In genomic region chr21:42063206-42063577, GRCh38 we compare ENCODE assay signal across 9 cellular contexts. TPM values are rescaled to one million over a fixed set of nuclear protein-coding genes. Genes with fewer than 3 reads are reported as not detected.
DNase-seq lines count a peak whose midpoint lies in the region; ATAC-seq, FAIRE-seq and TF ChIP-seq lines count a peak whose summit lies in the region.
"Had no signal": no experiment of that assay in that cellular context is flagged by ENCODE, and none has a peak within 500 bp of the region (broad histone marks: within the 10 kb centered on the region; RNA-seq: fewer than 3 reads in every experiment).

No MANE protein-coding gene starts in this region.

- no peaks in the 10 kb centered on the region for H3K36me3 ChIP-seq in naive thymus-derived CD4-positive, alpha-beta T cell (ENCODE audit: control insufficient read depth in 2 of 3, insufficient read depth in 3 of 3, low read length in 3 of 3)

- TF ChIP-seq CTCF in GM10266 (IDR thresholded peaks at IDR 0.05; ENCODE audit: control insufficient read depth, insufficient read depth, low read depth, missing control alignments), result no peak
- TF ChIP-seq CTCF in activated B cell treated with CpG ODN at 0.5 μM for 24 hours (IDR thresholded peaks at IDR 0.05), result no peak

- H3K36me3 Mint-ChIP-seq in activated B cell treated with CpG ODN at 0.5 μM for 24 hours (ENCODE audit: low read depth), result no peaks in the 10 kb centered on the region
- H3K36me3 Mint-ChIP-seq in naive thymus-derived CD4-positive, alpha-beta T cell, result peaks cover 0 to 4% (median 0%) of the 10 kb centered on the region in 5 donors

- peak overlapping the region; percentile 85 for H3K27ac ChIP-seq in naive thymus-derived CD4-positive, alpha-beta T cell (ENCODE audit: low read depth, low read length)

- peak; percentile 8 for ATAC-seq in activated B cell treated with CpG ODN at 0.5 μM for 24 hours (ENCODE audit: low read depth)
- ATAC-seq in naive thymus-derived CD4-positive, alpha-beta T cell, result no peak
- ATAC-seq in GM18858 (IDR thresholded peaks at IDR 0.05; ENCODE audit: unreplicated experiment), result no peak
- no peak for ATAC-seq in HG03039 (IDR thresholded peaks at IDR 0.05; ENCODE audit: unreplicated experiment)

- no peaks in the 10 kb centered on the region for H3K9me3 ChIP-seq in naive thymus-derived CD4-positive, alpha-beta T cell (ENCODE audit: control insufficient read depth in 2 of 3, low read length in 3 of 3)

- no peak for FAIRE-seq in HTR-8/SVneo (lab: Jason Lieb, UNC)

- H3K4me3 Mint-ChIP-seq in activated B cell treated with CpG ODN at 0.5 μM for 24 hours, result peak overlapping the region; percentile 77
- H3K4me3 Mint-ChIP-seq in naive thymus-derived CD4-positive, alpha-beta T cell, result peak overlapping the region; percentile 85 to 95 (median 92)

- CTCF ChIA-PET in activated B cell treated with CpG ODN at 0.5 μM for 24 hours (lab: Charles Lee), result interaction anchor here (1.3 to 2.0 kb wide), 3 partner anchors 45 to 247 kb away, joined by 4 to 6 read pairs (median 4); partner anchors contain the start of gene PRDM15
- CTCF ChIA-PET in naive thymus-derived CD4-positive, alpha-beta T cell (lab: Charles Lee), result interaction anchor here (1.2 to 3.7 kb wide), 4 partner anchors 45 to 56 kb away, joined by 4 to 23 read pairs (median 6); partner anchors contain the start of gene ZBTB21

- DNase-seq in GM10266 (ENCODE audit: extremely low spot score) (peak; percentile 41), activated B cell treated with CpG ODN at 0.5 μM for 24 hours (peak; percentile 39), HTR-8/SVneo (ENCODE audit: insufficient read length, low spot score) (no peak)
- DNase-seq in Jurkat, Clone E6-1 (ENCODE audit: low read depth, low spot score), result no peak
- peak in 1 of 9 donors; percentile 22 for DNase-seq in naive thymus-derived CD4-positive, alpha-beta T cell
- DNase-seq in activated CD4-positive, CD25-positive, alpha-beta regulatory T cell treated with anti-CD3 and anti-CD28 coated beads, Interleukin-2, amount 50 U/mL, for 72 hours, result no peak

- H3K4me3 ChIP-seq in Jurkat, Clone E6-1 (ENCODE audit: low read length), result peak overlapping the region; percentile 65
- H3K4me3 ChIP-seq in naive thymus-derived CD4-positive, alpha-beta T cell (ENCODE audit: low read length), result peak overlapping the region; percentile 64

- H3K4me1 Mint-ChIP-seq in activated B cell treated with CpG ODN at 0.5 μM for 24 hours, result peaks cover 79% of the 10 kb centered on the region
- peaks cover 26 to 70% (median 50%) of the 10 kb centered on the region in 7 donors for H3K4me1 Mint-ChIP-seq in naive thymus-derived CD4-positive, alpha-beta T cell

- POLR2A ChIA-PET in activated B cell treated with CpG ODN at 0.5 μM for 24 hours (lab: Charles Lee), result interaction anchor here (0.6 to 3.3 kb wide), 7 partner anchors 10 to 527 kb away, joined by 3 to 21 read pairs (median 4); partner anchors contain the start of gene ZBTB21
- POLR2A ChIA-PET in naive thymus-derived CD4-positive, alpha-beta T cell (lab: Charles Lee), result interaction anchor here (0.8 to 4.6 kb wide), 23 partner anchors 10 to 702 kb away, joined by 3 to 122 read pairs (median 5); partner anchors contain the start of genes PRDM15 and ZBTB21

- H3K27me3 ChIP-seq in naive thymus-derived CD4-positive, alpha-beta T cell (ENCODE audit: control insufficient read depth in 2 of 2, insufficient read depth in 2 of 2, low read length in 2 of 2), result no peaks in the 10 kb centered on the region

- peak overlapping the region; percentile 91 for H3K27ac Mint-ChIP-seq in activated B cell treated with CpG ODN at 0.5 μM for 24 hours
- H3K27ac Mint-ChIP-seq in naive thymus-derived CD4-positive, alpha-beta T cell, result peak overlapping the region; percentile 94 to 100 (median 99)

- intact Hi-C loops in activated B cell treated with CpG ODN at 0.5 μM for 24 hours (cut with micrococcal nuclease), result loop anchor here (1.0 to 10.0 kb wide), 10 partner anchors 46 to 831 kb away; partner anchors contain the start of genes MX2 and PRDM15
- intact Hi-C loops in naive thymus-derived CD4-positive, alpha-beta T cell (cut with micrococcal nuclease), result loop anchor here (2.0 to 10.0 kb wide), 6 partner anchors 136 to 339 kb away; partner anchors contain the start of genes PRDM15 (in 1 of the 2) and UBASH3A (in 1 of the 2)

- H3K27me3 Mint-ChIP-seq in activated B cell treated with CpG ODN at 0.5 μM for 24 hours, result no peaks in the 10 kb centered on the region
- no peaks in the 10 kb centered on the region for H3K27me3 Mint-ChIP-seq in naive thymus-derived CD4-positive, alpha-beta T cell

- H3K9me3 Mint-ChIP-seq in activated B cell treated with CpG ODN at 0.5 μM for 24 hours, result no peaks in the 10 kb centered on the region
- H3K9me3 Mint-ChIP-seq in naive thymus-derived CD4-positive, alpha-beta T cell, result peaks cover 0 to 1% (median 0%) of the 10 kb centered on the region in 11 donors

- H3K4me1 ChIP-seq in naive thymus-derived CD4-positive, alpha-beta T cell (ENCODE audit: control insufficient read depth in 2 of 2, insufficient read depth in 2 of 2, low read length in 2 of 2), result peaks cover 20 to 32% of the 10 kb centered on the region in 2 donors

RNA-seq across cellular contexts. Expression of gene UMODL1, which starts 7.9 kb away (rescaled TPM):
- polyA plus RNA-seq in Jurkat, Clone E6-1 (2012; ENCODE audit: insufficient read depth, insufficient read length), result 0.86 TPM
- total RNA-seq in activated B cell treated with CpG ODN at 0.5 μM for 24 hours, result 0.04 TPM in 1 of 2 replicates, not detected in the other
- total RNA-seq in naive thymus-derived CD4-positive, alpha-beta T cell, result 1 to 10 TPM in 2 of 5 experiments, under 1 TPM in 2, not detected in 1; 0.34 to 1.7 (median 1.1) TPM
- polyA plus RNA-seq in naive thymus-derived CD4-positive, alpha-beta T cell, result under 1 TPM; 0.11 to 0.14 TPM
- polyA plus RNA-seq: aorta had no signal

RNA-seq across cellular contexts. Expression of gene ZBTB21, which starts 53.0 kb away (rescaled TPM):
- 12.8 TPM for polyA plus RNA-seq in Jurkat, Clone E6-1 (2012; ENCODE audit: insufficient read depth, insufficient read length)
- 24.2 and 25.4 TPM in 2 replicates for total RNA-seq in activated B cell treated with CpG ODN at 0.5 μM for 24 hours
- total RNA-seq in naive thymus-derived CD4-positive, alpha-beta T cell, result 100 to 1,000 TPM in 2 of 5 experiments, 10 to 100 TPM in 3; 16.8 to 137 (median 25.2) TPM
- polyA plus RNA-seq in naive thymus-derived CD4-positive, alpha-beta T cell, result 1 to 10 TPM; 4.3 to 9.7 TPM

Comparison
In these comparisons a context has a peak if more than half of its experiments do, and no peak if none do; other contexts are left out.
1. DNase-seq: peak in GM10266 (single experiment) and activated B cell treated with CpG ODN at 0.5 μM for 24 hours (single experiment); none in Jurkat, Clone E6-1 (single experiment), HTR-8/SVneo (single experiment) and activated CD4-positive, CD25-positive, alpha-beta regulatory T cell treated with anti-CD3 and anti-CD28 coated beads, Interleukin-2, amount 50 U/mL, for 72 hours (single experiment).